Comparison of ENCODE assay signal across 1 cellular context in the genomic region with DNA sequence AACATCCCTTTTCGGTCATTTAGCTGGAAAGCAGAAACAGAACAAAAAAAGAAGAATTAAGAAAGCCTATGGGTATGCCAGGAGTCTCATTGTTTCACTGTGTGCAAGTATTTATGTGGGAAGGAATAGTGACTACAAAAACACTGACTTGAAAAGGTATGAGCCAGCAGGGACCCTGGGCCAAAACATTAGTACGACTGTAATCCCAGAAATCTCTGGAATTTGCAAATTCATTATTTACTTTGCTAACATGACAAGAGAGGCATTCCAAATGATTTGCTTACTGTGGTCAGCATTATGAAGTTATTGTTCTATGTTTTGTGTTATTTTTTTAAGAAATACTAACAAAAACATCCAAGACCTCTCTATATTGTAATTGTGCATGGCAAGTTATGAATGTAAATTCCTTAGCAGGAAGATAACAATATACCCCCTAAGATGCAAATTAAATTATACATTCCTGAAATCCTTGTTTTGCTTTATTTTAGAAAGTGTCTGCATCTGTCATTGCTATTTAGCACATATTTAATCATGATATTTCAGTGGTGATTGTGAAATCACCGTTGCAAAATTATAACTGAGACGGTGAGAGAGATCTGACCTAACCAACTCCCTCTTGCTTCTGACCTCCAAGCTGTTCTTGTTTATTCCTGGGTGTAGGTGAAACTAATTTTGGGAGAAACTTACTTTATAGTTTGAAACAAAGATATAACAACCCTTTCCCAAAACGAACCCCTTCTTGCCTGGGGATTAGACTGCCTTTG.
TF ChIP-seq lines count a peak whose summit lies in the region.

No MANE protein-coding gene starts in this region.

TF ChIP-seq in WTC11, 78 proteins besides CTCF, POLR2A, EP300 and RAD21 (continued from another document):
- TF ChIP-seq ARID4B (CRISPR knock-in tag; IDR thresholded peaks at IDR 0.05; ENCODE audit: borderline replicate concordance), result no peak
- TF ChIP-seq ETV6 (CRISPR knock-in tag; IDR thresholded peaks at IDR 0.05), result no peak
- TF ChIP-seq, protein P1, sequence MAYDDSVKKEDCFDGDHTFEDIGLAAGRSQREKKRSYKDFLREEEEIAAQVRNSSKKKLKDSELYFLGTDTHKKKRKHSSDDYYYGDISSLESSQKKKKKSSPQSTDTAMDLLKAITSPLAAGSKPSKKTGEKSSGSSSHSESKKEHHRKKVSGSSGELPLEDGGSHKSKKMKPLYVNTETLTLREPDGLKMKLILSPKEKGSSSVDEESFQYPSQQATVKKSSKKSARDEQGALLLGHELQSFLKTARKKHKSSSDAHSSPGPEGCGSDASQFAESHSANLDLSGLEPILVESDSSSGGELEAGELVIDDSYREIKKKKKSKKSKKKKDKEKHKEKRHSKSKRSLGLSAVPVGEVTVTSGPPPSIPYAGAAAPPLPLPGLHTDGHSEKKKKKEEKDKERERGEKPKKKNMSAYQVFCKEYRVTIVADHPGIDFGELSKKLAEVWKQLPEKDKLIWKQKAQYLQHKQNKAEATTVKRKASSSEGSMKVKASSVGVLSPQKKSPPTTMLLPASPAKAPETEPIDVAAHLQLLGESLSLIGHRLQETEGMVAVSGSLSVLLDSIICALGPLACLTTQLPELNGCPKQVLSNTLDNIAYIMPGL (CRISPR knock-in tag; IDR thresholded peaks at IDR 0.05), result no peak
